In the genomic region with DNA sequence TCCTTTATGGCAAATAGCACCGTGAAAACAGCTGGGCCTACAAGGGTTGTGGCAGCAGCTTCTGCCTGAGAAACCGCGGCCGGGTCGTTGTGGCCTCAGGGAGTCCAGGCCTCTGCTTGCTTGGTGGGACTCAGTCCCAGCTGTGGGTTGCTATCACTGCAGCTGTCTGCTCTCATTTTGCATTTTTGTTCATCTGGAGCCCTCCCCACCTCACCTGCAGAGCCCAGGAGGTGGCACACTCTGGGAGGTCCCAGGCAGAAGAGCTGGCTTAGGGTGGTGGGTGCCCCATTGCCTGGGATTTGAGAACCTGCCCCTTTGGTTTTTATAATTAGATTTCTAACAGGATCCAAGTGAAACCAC, we compare ENCODE assay signal across 9 cellular contexts.
DNase-seq lines count a peak whose midpoint lies in the region; ATAC-seq, FAIRE-seq and TF ChIP-seq lines count a peak whose summit lies in the region.
"Had no signal": no experiment of that assay in that cellular context is flagged by ENCODE, and none has a peak within 500 bp of the region (broad histone marks: within the 10 kb centered on the region; RNA-seq: fewer than 3 reads in every experiment).

No MANE protein-coding gene starts in this region.

- no peak overlapping the region for H3K4me3 Mint-ChIP-seq in GM23338

- ATAC-seq in GM18858 (IDR thresholded peaks at IDR 0.05; ENCODE audit: unreplicated experiment): peak; percentile 29
- no peak for ATAC-seq in GM23338
- no peak for ATAC-seq in pancreas

- H4K20me1 ChIP-seq in GM23338 (replicated peaks; ENCODE audit: insufficient read depth): no peaks in the 10 kb centered on the region

- H3K23ac ChIP-seq in mesenchymal stem cell (ENCODE audit: low read length in 2 of 2): peak overlapping the region in 1 of 2 experiments; percentile 94

- no peak overlapping the region for H3K4ac ChIP-seq in mesenchymal stem cell (ENCODE audit: low read depth in 1 of 2, low read length in 2 of 2)

- FAIRE-seq in pancreas (lab: Jason Lieb, UNC): no peak

- H3K27me3 Mint-ChIP-seq in GM23338 (ENCODE audit: insufficient read depth, low read depth, poor library complexity): peaks cover 9% of the 10 kb centered on the region

- no peaks in the 10 kb centered on the region for H3K9me3 ChIP-seq in Peyer's patch
- no peaks in the 10 kb centered on the region for H3K9me3 ChIP-seq in mesenchymal stem cell (ENCODE audit: control insufficient read depth, low read length)
- H3K9me3 ChIP-seq in pancreas: no peaks in the 10 kb centered on the region
- H3K9me3 ChIP-seq in adrenal gland (replicated peaks in 1 of 3): no peaks in the 10 kb centered on the region

- peak overlapping the region; percentile 25 to 40 for H2BK12ac ChIP-seq in mesenchymal stem cell (ENCODE audit: low read length in 2 of 2)

- no peaks in the 10 kb centered on the region for H3K79me1 ChIP-seq in mesenchymal stem cell (replicated peaks; ENCODE audit: low read length, poor library complexity, severe bottlenecking)

- H3K4me1 Mint-ChIP-seq in GM23338: peaks cover 17% of the 10 kb centered on the region

- H3K27ac ChIP-seq in GM23338 (ENCODE audit: low read depth): no peak overlapping the region
- peak overlapping the region in 3 of 4 donors; percentile 30 to 71 (median 35) for H3K27ac ChIP-seq in Peyer's patch
- H3K27ac ChIP-seq in mesenchymal stem cell (ENCODE audit: low read length, poor library complexity, severe bottlenecking): no peak overlapping the region
- H3K27ac ChIP-seq in pancreas: no peak overlapping the region
- H3K27ac ChIP-seq in adrenal gland: no peak overlapping the region

- no peaks in the 10 kb centered on the region for H3K4me1 ChIP-seq in GM23338 (ENCODE audit: insufficient read depth)
- H3K4me1 ChIP-seq in Peyer's patch: peaks cover 0 to 30% (median 14%) of the 10 kb centered on the region in 4 donors
- H3K4me1 ChIP-seq in mesenchymal stem cell (ENCODE audit: control insufficient read depth, insufficient read depth, low read depth, low read length): no peaks in the 10 kb centered on the region
- peaks cover 0 to 8% (median 4%) of the 10 kb centered on the region in 3 donors for H3K4me1 ChIP-seq in pancreas
- peaks cover 0 to 3% of the 10 kb centered on the region in 2 donors for H3K4me1 ChIP-seq in adrenal gland (replicated peaks in 1 of 2)

- intact Hi-C loops in pancreas (cut with DNase I): no loop called here
- intact Hi-C loops in adrenal gland (cut with DNase I): no loop called here

- H3K79me2 ChIP-seq in GM23338 (replicated peaks; ENCODE audit: insufficient read depth): no peaks in the 10 kb centered on the region

- 93% methylated on average over 5 of the region's 5 CpGs for WGBS in mesenchymal stem cell
- 89 to 90% methylated on average over 5 of the region's 5 CpGs for WGBS in pancreas, 2 donors
- 70 to 87% methylated on average over 5 of the region's 5 CpGs; no CpG with 5 or more reads in 2 of the 4 donors for WGBS in adrenal gland, 4 donors

- no peak overlapping the region for H3K9ac ChIP-seq in mesenchymal stem cell (ENCODE audit: low read length)

- 0 out of 2 replicates have a peak, but pooled peaks cover under 1% of the 10 kb centered on the region for H3F3A ChIP-seq in GM23338 (replicated peaks; ENCODE audit: low read depth)

- no peak overlapping the region for H2BK15ac ChIP-seq in mesenchymal stem cell (ENCODE audit: low read depth, poor library complexity, severe bottlenecking)

- H3K4me2 ChIP-seq in GM23338 (no peak overlapping the region), mesenchymal stem cell (ENCODE audit: low read length, poor library complexity, severe bottlenecking) (no peak overlapping the region)

- DNase-seq in GM23338 (ENCODE audit: low spot score) (no peak), Peyer's patch (peak in 2 of 3 donors; percentile 67 to 72), mesenchymal stem cell (no peak), NCI-H82 treated with DMSO at 0.1 percent for 48 hours (lab: John Stamatoyannopoulos, UW; ENCODE audit: unreplicated experiment) (no peak), pancreas (no peak), adrenal gland (no peak), medulla oblongata (ENCODE audit: extremely low spot score) (no peak)
- DNase-seq: NCI-H1436 had no signal

- no peaks in the 10 kb centered on the region for H3K9me2 ChIP-seq in GM23338 (ENCODE audit: insufficient read depth)

- H3K36me3 ChIP-seq in GM23338 (ENCODE audit: insufficient read depth): no peaks in the 10 kb centered on the region
- H3K36me3 ChIP-seq in Peyer's patch: no peaks in the 10 kb centered on the region
- no peaks in the 10 kb centered on the region for H3K36me3 ChIP-seq in mesenchymal stem cell (ENCODE audit: control insufficient read depth in 1 of 2, insufficient read depth in 2 of 2, low read depth in 1 of 2, low read length in 2 of 2)
- no peaks in the 10 kb centered on the region for H3K36me3 ChIP-seq in pancreas
- no peaks in the 10 kb centered on the region for H3K36me3 ChIP-seq in adrenal gland (replicated peaks in 1 of 2)

- no peak for TF ChIP-seq POLR2A in Peyer's patch (IDR thresholded peaks at IDR 0.05)
- no peak for TF ChIP-seq POLR2A in adrenal gland (IDR thresholded peaks at IDR 0.05)

- peak overlapping the region; percentile 3 for H2BK120ac ChIP-seq in mesenchymal stem cell (ENCODE audit: low read depth, low read length)

- H3K4me3 ChIP-seq in GM23338: no peak overlapping the region
- H3K4me3 ChIP-seq in Peyer's patch: no peak overlapping the region
- no peak overlapping the region for H3K4me3 ChIP-seq in mesenchymal stem cell (ENCODE audit: insufficient read depth in 1 of 2, low read depth in 1 of 2, low read length in 2 of 2)
- no peak overlapping the region for H3K4me3 ChIP-seq in pancreas
- no peak overlapping the region for H3K4me3 ChIP-seq in adrenal gland

- no peaks in the 10 kb centered on the region for H3K36me3 Mint-ChIP-seq in GM23338 (ENCODE audit: low read depth)

- H2BK5ac ChIP-seq in mesenchymal stem cell (ENCODE audit: low read depth, low read length, poor library complexity, severe bottlenecking): no peak overlapping the region

- H2AFZ ChIP-seq in GM23338 (peak overlapping the region; percentile 47; the same call in 1 of the 2 replicates), mesenchymal stem cell (ENCODE audit: low read depth, low read length) (no peak overlapping the region)

- H3K9me3 Mint-ChIP-seq in GM23338: no peaks in the 10 kb centered on the region

- no peak overlapping the region for H4K8ac ChIP-seq in mesenchymal stem cell (ENCODE audit: low read length)

- H4K91ac ChIP-seq in mesenchymal stem cell (ENCODE audit: low read length): peak overlapping the region; percentile 35

- peak overlapping the region in 1 of 2 experiments; percentile 88 for H3K14ac ChIP-seq in mesenchymal stem cell (ENCODE audit: low read length in 2 of 2)

- H2AK5ac ChIP-seq in mesenchymal stem cell (ENCODE audit: low read length, severe bottlenecking): no peak overlapping the region

- TF ChIP-seq CTCF in GM23338 (conservative IDR thresholded peaks at IDR 0.05; ENCODE audit: low read depth in 2 of 2): no peak
- no peak for TF ChIP-seq CTCF in Peyer's patch (IDR thresholded peaks at IDR 0.05)
- no peak for TF ChIP-seq CTCF in pancreas (IDR thresholded peaks at IDR 0.05)
- TF ChIP-seq CTCF in adrenal gland (IDR thresholded peaks at IDR 0.05): no peak

- H3K27ac Mint-ChIP-seq in GM23338: no peak overlapping the region

- H3K27me3 ChIP-seq in GM23338 (ENCODE audit: insufficient read depth): no peaks in the 10 kb centered on the region
- no peaks in the 10 kb centered on the region for H3K27me3 ChIP-seq in Peyer's patch
- peaks cover 33 to 44% of the 10 kb centered on the region in 2 experiments for H3K27me3 ChIP-seq in mesenchymal stem cell (ENCODE audit: control insufficient read depth in 1 of 2, insufficient read depth in 1 of 2, low read length in 2 of 2)
- no peaks in the 10 kb centered on the region for H3K27me3 ChIP-seq in pancreas
- H3K27me3 ChIP-seq in adrenal gland: no peaks in the 10 kb centered on the region

- no peak overlapping the region for H3K18ac ChIP-seq in mesenchymal stem cell (ENCODE audit: low read depth in 1 of 2, low read length in 2 of 2)

TF ChIP-seq in GM23338, 12 proteins besides CTCF, POLR2A, EP300 and RAD21 (continues in another document):
- TF ChIP-seq POLR2AphosphoS5 (IDR thresholded peaks at IDR 0.05; ENCODE audit: low read depth) (no peak), EZH2phosphoT487 (IDR thresholded peaks at IDR 0.05; ENCODE audit: unreplicated experiment) (no peak), JUNB (IDR thresholded peaks at IDR 0.05; ENCODE audit: unreplicated experiment) (no peak)

Comparison
In these comparisons a context has a peak if more than half of its experiments do, and no peak if none do; other contexts are left out.
1. DNase-seq: peak in Peyer's patch (2 of 3); none in GM23338 (single experiment), mesenchymal stem cell (single experiment), NCI-H82 treated with DMSO at 0.1 percent for 48 hours (single experiment), pancreas (0 of 6), adrenal gland (0 of 7) and medulla oblongata (single experiment).
2. H3K27ac ChIP-seq: peak in Peyer's patch (3 of 4); none in GM23338 (single experiment), mesenchymal stem cell (single experiment), pancreas (0 of 4) and adrenal gland (0 of 5).